23 cellular contexts compared by ENCODE assay signal in genomic region chr5:149514512-149514911, GRCh38. TPM values are rescaled to one million over a fixed set of nuclear protein-coding genes. Genes with fewer than 3 reads are reported as not detected.
DNase-seq lines count a peak whose midpoint lies in the region; ATAC-seq and TF ChIP-seq lines count a peak whose summit lies in the region.
"Had no signal": no experiment of that assay in that cellular context is flagged by ENCODE, and none has a peak within 500 bp of the region (broad histone marks: within the 10 kb centered on the region; RNA-seq: fewer than 3 reads in every experiment).

No MANE protein-coding gene starts in this region.

- no peak for TF ChIP-seq CTCF in HFFc6 (IDR thresholded peaks at IDR 0.05)
- no peak for TF ChIP-seq CTCF in psoas muscle (IDR thresholded peaks at IDR 0.05)

- 49 to 61% (median 58%) methylated on average over 1 of the region's 1 CpG for WGBS in psoas muscle, 3 donors

- H3K4me3 ChIP-seq in psoas muscle, result peak overlapping the region; percentile 0
- H3K4me3 ChIP-seq: lung, tibial nerve had no signal

- peak overlapping the region; percentile 79 for H3K27ac ChIP-seq in psoas muscle

- no peak overlapping the region for H3K4me3 Mint-ChIP-seq in activated naive CD8-positive, alpha-beta T cell
- no peak overlapping the region for H3K4me3 Mint-ChIP-seq in activated naive CD8-positive, alpha-beta T cell treated with anti-CD3 and anti-CD28 coated beads, Interleukin-2, amount 50 U/mL, for 24 hours
- no peak overlapping the region; the same call in 1 of the 2 replicates for H3K4me3 Mint-ChIP-seq in HFFc6
- H3K4me3 Mint-ChIP-seq in central memory CD8-positive, alpha-beta T cell, result no peak overlapping the region
- H3K4me3 Mint-ChIP-seq in activated CD8-positive, alpha-beta memory T cell treated with anti-CD3 and anti-CD28 coated beads, Interleukin-2, amount 10 ng/mL, durations not matched to agents 7 days and 5 days, result no peak overlapping the region
- H3K4me3 Mint-ChIP-seq: activated naive CD8-positive, alpha-beta T cell treated with anti-CD3 and anti-CD28 coated beads, Interleukin-2, amount 10 ng/mL, durations not matched to agents 7 days and 5 days; CD14-positive monocyte had no signal

- H3K27me3 ChIP-seq in psoas muscle (ENCODE audit: insufficient read depth in 3 of 3, low read length in 2 of 3), result no peaks in the 10 kb centered on the region
- H3K27me3 ChIP-seq: tibial nerve had no signal

- CTCF ChIA-PET in activated CD8-positive, alpha-beta memory T cell treated with anti-CD3 and anti-CD28 coated beads, Interleukin-2, amount 10 ng/mL, durations not matched to agents 7 days and 5 days (lab: Charles Lee), result interaction anchor here (1.2 to 1.5 kb wide), 3 partner anchors 12 to 21 kb away, joined by 3 to 4 read pairs (median 3); no protein-coding TSS in a partner anchor

- H3K36me3 ChIP-seq in psoas muscle (ENCODE audit: insufficient read depth in 1 of 2, low read depth in 1 of 2), result peaks cover 4 to 44% of the 10 kb centered on the region in 2 donors

- H3K9me3 ChIP-seq in psoas muscle, result no peaks in the 10 kb centered on the region
- H3K9me3 ChIP-seq: tibial nerve had no signal

- ATAC-seq in activated naive CD8-positive, alpha-beta T cell treated with anti-CD3 and anti-CD28 coated beads, Interleukin-2, amount 50 U/mL, for 24 hours, result no peak
- no peak for ATAC-seq in central memory CD8-positive, alpha-beta T cell (replicated peaks; ENCODE audit: extremely low read depth, poor library complexity, severe bottlenecking)
- ATAC-seq in psoas muscle, result peak; percentile 44 to 51 (median 49)
- ATAC-seq in activated CD8-positive, alpha-beta memory T cell treated with anti-CD3 and anti-CD28 coated beads, Interleukin-2, amount 10 ng/mL, durations not matched to agents 7 days and 5 days, result no peak

- intact Hi-C loops in psoas muscle (cut with DNase I), result no loop called here

- no peaks in the 10 kb centered on the region for H3K27me3 Mint-ChIP-seq in activated naive CD8-positive, alpha-beta T cell
- H3K27me3 Mint-ChIP-seq in activated naive CD8-positive, alpha-beta T cell treated with anti-CD3 and anti-CD28 coated beads, Interleukin-2, amount 50 U/mL, for 24 hours, result no peaks in the 10 kb centered on the region
- no peaks in the 10 kb centered on the region for H3K27me3 Mint-ChIP-seq in HFFc6 (ENCODE audit: insufficient read depth)
- no peaks in the 10 kb centered on the region for H3K27me3 Mint-ChIP-seq in central memory CD8-positive, alpha-beta T cell
- no peaks in the 10 kb centered on the region for H3K27me3 Mint-ChIP-seq in activated CD8-positive, alpha-beta memory T cell treated with anti-CD3 and anti-CD28 coated beads, Interleukin-2, amount 10 ng/mL, durations not matched to agents 7 days and 5 days
- H3K27me3 Mint-ChIP-seq: activated naive CD8-positive, alpha-beta T cell treated with anti-CD3 and anti-CD28 coated beads, Interleukin-2, amount 10 ng/mL, durations not matched to agents 7 days and 5 days had no signal

- peaks cover 64% of the 10 kb centered on the region for H3K4me1 ChIP-seq in psoas muscle

- no peaks in the 10 kb centered on the region for H3K9me3 Mint-ChIP-seq in activated naive CD8-positive, alpha-beta T cell (ENCODE audit: low read depth)
- no peaks in the 10 kb centered on the region for H3K9me3 Mint-ChIP-seq in activated naive CD8-positive, alpha-beta T cell treated with anti-CD3 and anti-CD28 coated beads, Interleukin-2, amount 50 U/mL, for 24 hours
- H3K9me3 Mint-ChIP-seq in HFFc6, result no peaks in the 10 kb centered on the region
- H3K9me3 Mint-ChIP-seq in central memory CD8-positive, alpha-beta T cell, result no peaks in the 10 kb centered on the region
- H3K9me3 Mint-ChIP-seq in activated CD8-positive, alpha-beta memory T cell treated with anti-CD3 and anti-CD28 coated beads, Interleukin-2, amount 10 ng/mL, durations not matched to agents 7 days and 5 days (ENCODE audit: low read depth), result no peaks in the 10 kb centered on the region
- H3K9me3 Mint-ChIP-seq: activated naive CD8-positive, alpha-beta T cell treated with anti-CD3 and anti-CD28 coated beads, Interleukin-2, amount 10 ng/mL, durations not matched to agents 7 days and 5 days; CD14-positive monocyte had no signal

- H3K36me3 Mint-ChIP-seq in activated naive CD8-positive, alpha-beta T cell, result peaks cover 2% of the 10 kb centered on the region
- H3K36me3 Mint-ChIP-seq in activated naive CD8-positive, alpha-beta T cell treated with anti-CD3 and anti-CD28 coated beads, Interleukin-2, amount 50 U/mL, for 24 hours (ENCODE audit: low read depth), result peaks cover 45% of the 10 kb centered on the region
- H3K36me3 Mint-ChIP-seq in HFFc6 (ENCODE audit: low read depth), result peaks cover 37% of the 10 kb centered on the region
- H3K36me3 Mint-ChIP-seq in central memory CD8-positive, alpha-beta T cell (ENCODE audit: insufficient read depth), result peaks cover 33% of the 10 kb centered on the region
- H3K36me3 Mint-ChIP-seq in activated CD8-positive, alpha-beta memory T cell treated with anti-CD3 and anti-CD28 coated beads, Interleukin-2, amount 10 ng/mL, durations not matched to agents 7 days and 5 days, result peaks cover 32% of the 10 kb centered on the region

- peaks cover 44% of the 10 kb centered on the region for H3K4me1 Mint-ChIP-seq in activated naive CD8-positive, alpha-beta T cell (ENCODE audit: low read depth)
- H3K4me1 Mint-ChIP-seq in activated naive CD8-positive, alpha-beta T cell treated with anti-CD3 and anti-CD28 coated beads, Interleukin-2, amount 50 U/mL, for 24 hours, result peaks cover 32% of the 10 kb centered on the region
- peaks cover 62% of the 10 kb centered on the region for H3K4me1 Mint-ChIP-seq in HFFc6 (ENCODE audit: low read depth)
- H3K4me1 Mint-ChIP-seq in central memory CD8-positive, alpha-beta T cell, result peaks cover 41% of the 10 kb centered on the region
- peaks cover 33% of the 10 kb centered on the region for H3K4me1 Mint-ChIP-seq in activated CD8-positive, alpha-beta memory T cell treated with anti-CD3 and anti-CD28 coated beads, Interleukin-2, amount 10 ng/mL, durations not matched to agents 7 days and 5 days

- no peak for DNase-seq in activated naive CD8-positive, alpha-beta T cell treated with anti-CD3 and anti-CD28 coated beads, Interleukin-2, amount 50 U/mL, for 24 hours
- DNase-seq in HFFc6 (no peak), psoas muscle (no peak), DMS53 (lab: John Stamatoyannopoulos, UW) (no peak)
- no peak for DNase-seq in central memory CD8-positive, alpha-beta T cell (ENCODE audit: low spot score in 2 of 2)
- DNase-seq in effector CD8-positive, alpha-beta T cell (lab: John Stamatoyannopoulos, UW), result no peak
- no peak for DNase-seq in activated CD8-positive, alpha-beta memory T cell treated with anti-CD3 and anti-CD28 coated beads, Interleukin-2, amount 10 ng/mL, durations not matched to agents 7 days and 5 days
- DNase-seq: activated naive CD8-positive, alpha-beta T cell treated with anti-CD3 and anti-CD28 coated beads, Interleukin-2, amount 10 ng/mL, durations not matched to agents 7 days and 5 days; activated T-cell treated with anti-CD3 and anti-CD28 coated beads, Interleukin-2, amount 50 U/mL, for 1 hour; dermis blood vessel endothelial cell; erythroblast; GF-D8; islet precursor cell; NCI-H1930; NCI-H2227 treated with DMSO at 0.1 percent for 48 hours; NCI-H774; SHP77; stimulated activated CD4-positive, alpha-beta T cell treated with anti-CD3 and anti-CD28 coated beads, Interleukin-2, amount 100 ng/mL, for 24 hours; stimulated activated naive CD4-positive, alpha-beta T cell treated with Interleukin-2 at 50 U/mL for 16 hours had no signal

- H3K27ac Mint-ChIP-seq in activated naive CD8-positive, alpha-beta T cell, result peak overlapping the region; percentile 70
- H3K27ac Mint-ChIP-seq in activated naive CD8-positive, alpha-beta T cell treated with anti-CD3 and anti-CD28 coated beads, Interleukin-2, amount 50 U/mL, for 24 hours, result no peak overlapping the region
- H3K27ac Mint-ChIP-seq in HFFc6, result peak overlapping the region; percentile 68
- peak overlapping the region; percentile 20 for H3K27ac Mint-ChIP-seq in central memory CD8-positive, alpha-beta T cell (ENCODE audit: low read depth)
- no peak overlapping the region for H3K27ac Mint-ChIP-seq in activated CD8-positive, alpha-beta memory T cell treated with anti-CD3 and anti-CD28 coated beads, Interleukin-2, amount 10 ng/mL, durations not matched to agents 7 days and 5 days
- H3K27ac Mint-ChIP-seq: activated naive CD8-positive, alpha-beta T cell treated with anti-CD3 and anti-CD28 coated beads, Interleukin-2, amount 10 ng/mL, durations not matched to agents 7 days and 5 days had no signal

RNA-seq across cellular contexts. Expression of gene CSNK1A1, which starts 36.7 kb away (rescaled TPM):
- 100 to 1,000 TPM; 266 to 336 (median 310) TPM for total RNA-seq in HFFc6 (2021; fragmentation: NEBNext Ultra II Directional; extraction: Animal tissue kit (Norgen Biotek cat#: 25700))
- 100 to 1,000 TPM; 139 to 394 (median 224) TPM for total RNA-seq in psoas muscle
- 100 to 1,000 TPM in 2 of 3 donors, 10 to 100 TPM in 1; 73.6 to 201 (median 142) TPM for polyA plus RNA-seq in psoas muscle
- 100 to 1,000 TPM; 193 to 204 TPM for total RNA-seq in activated CD8-positive, alpha-beta memory T cell treated with anti-CD3 and anti-CD28 coated beads, Interleukin-2, amount 10 ng/mL, durations not matched to agents 7 days and 5 days

Comparison
In these comparisons a context has a peak if more than half of its experiments do, and no peak if none do; other contexts are left out.
1. H3K27ac Mint-ChIP-seq: peak in activated naive CD8-positive, alpha-beta T cell (single experiment), HFFc6 (single experiment) and central memory CD8-positive, alpha-beta T cell (single experiment); none in activated naive CD8-positive, alpha-beta T cell treated with anti-CD3 and anti-CD28 coated beads, Interleukin-2, amount 50 U/mL, for 24 hours (single experiment) and activated CD8-positive, alpha-beta memory T cell treated with anti-CD3 and anti-CD28 coated beads, Interleukin-2, amount 10 ng/mL, durations not matched to agents 7 days and 5 days (single experiment).
2. ATAC-seq: peak in psoas muscle (4 of 4); none in activated naive CD8-positive, alpha-beta T cell treated with anti-CD3 and anti-CD28 coated beads, Interleukin-2, amount 50 U/mL, for 24 hours (single experiment), central memory CD8-positive, alpha-beta T cell (single experiment) and activated CD8-positive, alpha-beta memory T cell treated with anti-CD3 and anti-CD28 coated beads, Interleukin-2, amount 10 ng/mL, durations not matched to agents 7 days and 5 days (single experiment).